In genomic region chr6:7341989-7342742, GRCh38 we compare ENCODE assay signal across 1 cellular context.
TF ChIP-seq lines count a peak whose summit lies in the region.

No MANE protein-coding gene starts in this region.

TF ChIP-seq in HepG2, 621 proteins besides CTCF, POLR2A, EP300 and RAD21 (continued from another document and continues in another):
- TF ChIP-seq HNF1A (IDR thresholded peaks at IDR 0.05; ENCODE audit: low read depth) (0 out of 2 replicates have a peak, but pooled peaks have one; percentile 20), HNF1A (CRISPR knock-in tag; IDR thresholded peaks at IDR 0.05; ENCODE audit: borderline replicate concordance) (peak; percentile 49; the same call in 1 of the 2 replicates), ZNF678 (CRISPR knock-in tag; IDR thresholded peaks at IDR 0.05) (no peak), ZNF790 (CRISPR knock-in tag; IDR thresholded peaks at IDR 0.05; ENCODE audit: borderline replicate concordance) (no peak), ONECUT2 (CRISPR knock-in tag; IDR thresholded peaks at IDR 0.05) (no peak), ZNF841 (CRISPR knock-in tag; IDR thresholded peaks at IDR 0.05; ENCODE audit: borderline replicate concordance) (no peak), ZNF382 (CRISPR knock-in tag; IDR thresholded peaks at IDR 0.05; ENCODE audit: borderline replicate concordance) (no peak), DRAP1 (CRISPR knock-in tag; IDR thresholded peaks at IDR 0.05) (no peak), MTA3 (CRISPR knock-in tag; IDR thresholded peaks at IDR 0.05) (no peak), ZC3H13 (CRISPR knock-in tag; IDR thresholded peaks at IDR 0.05) (no peak), CSRNP2 (CRISPR knock-in tag; conservative IDR thresholded peaks at IDR 0.05; ENCODE audit: low read depth) (no peak), SNAPC4 (CRISPR knock-in tag; IDR thresholded peaks at IDR 0.05) (no peak), IRF2 (CRISPR knock-in tag; IDR thresholded peaks at IDR 0.05) (peak; percentile 42; the same call in 1 of the 2 replicates), ZNF383 (CRISPR knock-in tag; IDR thresholded peaks at IDR 0.05; ENCODE audit: borderline replicate concordance) (no peak), NFE2 (CRISPR knock-in tag; IDR thresholded peaks at IDR 0.05) (no peak), RCOR2 (CRISPR knock-in tag; IDR thresholded peaks at IDR 0.05) (peak; percentile 50; the same call in 1 of the 2 replicates), AHDC1 (CRISPR knock-in tag; IDR thresholded peaks at IDR 0.05; ENCODE audit: borderline replicate concordance) (peak; percentile 59; the same call in 1 of the 2 replicates), RFX3 (CRISPR knock-in tag; IDR thresholded peaks at IDR 0.05) (no peak), SNRNP70 (IDR thresholded peaks at IDR 0.05; ENCODE audit: low read depth, low read length) (no peak), ZBTB14 (CRISPR knock-in tag; IDR thresholded peaks at IDR 0.05) (no peak), ZNF30 (CRISPR knock-in tag; IDR thresholded peaks at IDR 0.05) (no peak), HDAC2 (CRISPR knock-in tag; IDR thresholded peaks at IDR 0.05) (peak; percentile 59; the same call in 1 of the 2 replicates), SOX5 (CRISPR knock-in tag; IDR thresholded peaks at IDR 0.05; ENCODE audit: borderline replicate concordance) (peak; percentile 67; the same call in 1 of the 2 replicates), ZSCAN31 (CRISPR knock-in tag; IDR thresholded peaks at IDR 0.05; ENCODE audit: low read depth) (no peak), NKX3-1 (CRISPR knock-in tag; IDR thresholded peaks at IDR 0.05) (no peak), TEAD3 (CRISPR knock-in tag; optimal IDR thresholded peaks at IDR 0.05; ENCODE audit: borderline replicate concordance) (peak; percentile 87), ZNF569 (CRISPR knock-in tag; IDR thresholded peaks at IDR 0.05; ENCODE audit: borderline replicate concordance) (no peak), BCL6 (CRISPR knock-in tag; IDR thresholded peaks at IDR 0.05) (peak; percentile 27; the same call in 1 of the 2 replicates), DPF2 (CRISPR knock-in tag; IDR thresholded peaks at IDR 0.05; ENCODE audit: borderline replicate concordance, low read depth) (0 out of 2 replicates have a peak, but pooled peaks have one; percentile 13), HMGXB4 (CRISPR knock-in tag; IDR thresholded peaks at IDR 0.05; ENCODE audit: borderline replicate concordance in 1 of 2, low read depth in 1 of 2) (no peak), ZSCAN21 (CRISPR knock-in tag; IDR thresholded peaks at IDR 0.05; ENCODE audit: borderline replicate concordance) (0 out of 2 replicates have a peak, but pooled peaks have one; percentile 11), PRDM4 (CRISPR knock-in tag; IDR thresholded peaks at IDR 0.05; ENCODE audit: borderline replicate concordance) (no peak), SRF (IDR thresholded peaks at IDR 0.05; ENCODE audit: low read depth, low read length) (no peak), KLF9 (CRISPR knock-in tag; IDR thresholded peaks at IDR 0.05; ENCODE audit: low read depth) (no peak), KDM2A (CRISPR knock-in tag; IDR thresholded peaks at IDR 0.05; ENCODE audit: borderline replicate concordance, low read depth) (no peak), HIVEP1 (CRISPR knock-in tag; IDR thresholded peaks at IDR 0.05) (no peak), ZNF7 (CRISPR knock-in tag; IDR thresholded peaks at IDR 0.05) (peak; percentile 95)
